1 cellular context compared by ENCODE assay signal in genomic region chr10:131841669-131842139, GRCh38.
TF ChIP-seq lines count a peak whose summit lies in the region.

No MANE protein-coding gene starts in this region.

TF ChIP-seq in GM12891, 5 proteins besides CTCF, POLR2A, EP300 and RAD21:
- TF ChIP-seq TAF1 (IDR thresholded peaks at IDR 0.05; ENCODE audit: low read depth, low read length) = no peak
- TF ChIP-seq POU2F2 (IDR thresholded peaks at IDR 0.05; ENCODE audit: low read depth, low read length) = no peak
- no peak for TF ChIP-seq POLR2AphosphoS5 (IDR thresholded peaks at IDR 0.05; ENCODE audit: low read depth, low read length)
- no peak for TF ChIP-seq SPI1 (IDR thresholded peaks at IDR 0.05; ENCODE audit: low read depth, low read length)
- no peak for TF ChIP-seq PAX5 (IDR thresholded peaks at IDR 0.05; ENCODE audit: insufficient read depth, low read length, severe bottlenecking)
TF ChIP-seq in GM12891: peak in this region for 0.
